ENCODE assay signal across 1 cellular context in the genomic region with DNA sequence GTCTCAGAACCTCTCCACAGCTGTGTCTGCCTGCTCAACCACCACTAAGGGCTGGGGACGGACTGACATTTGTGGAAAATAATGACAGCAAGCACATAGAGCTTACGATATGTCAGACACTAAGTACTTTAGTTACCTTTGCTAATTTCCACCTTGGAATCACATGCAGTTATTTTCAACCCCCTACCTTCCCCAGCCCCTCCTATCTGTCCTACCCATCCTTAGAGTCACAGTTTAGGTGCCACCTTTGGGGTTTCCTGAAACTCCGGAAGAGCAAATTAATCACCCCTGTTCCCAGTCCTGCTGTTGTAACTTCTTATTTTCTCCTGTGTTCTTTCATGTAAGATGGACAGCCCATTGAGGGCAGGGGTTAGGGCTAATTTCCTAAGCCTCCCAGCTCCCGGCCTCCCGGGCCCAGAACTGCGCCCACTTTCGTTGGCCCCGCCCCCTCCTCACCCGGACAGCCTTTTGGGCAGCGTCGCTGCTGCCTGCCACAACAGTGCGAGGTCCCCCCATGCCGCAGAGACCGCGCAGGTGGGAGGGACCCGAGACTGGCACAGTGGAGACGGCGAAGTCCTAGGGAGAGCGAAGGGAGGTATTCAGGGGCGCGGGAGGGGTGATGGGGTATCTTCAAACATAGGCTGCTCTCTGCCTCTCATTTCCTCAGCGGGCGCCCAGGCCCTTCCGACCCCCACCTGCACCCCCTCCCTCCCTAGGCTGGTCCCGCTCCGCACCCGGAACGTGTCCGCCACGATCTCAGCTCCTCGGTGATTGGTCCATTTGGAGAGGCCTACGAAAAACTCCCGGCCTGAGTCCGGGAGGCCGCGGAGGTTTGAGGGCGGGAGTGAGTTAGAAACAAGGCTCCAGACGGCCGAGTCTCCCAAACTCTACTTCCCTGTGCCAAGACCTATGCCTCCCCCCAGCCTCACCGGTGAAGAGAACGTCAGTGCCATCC.
A peak's percentile ranks its signal among the peaks of the same experiment; 100 is the strongest.
TF ChIP-seq lines count a peak whose summit lies in the region.

No MANE protein-coding gene starts in this region.

TF ChIP-seq in K562, 482 proteins besides CTCF, POLR2A, EP300 and RAD21 (continued from another document and continues in another):
- TF ChIP-seq, protein P1, sequence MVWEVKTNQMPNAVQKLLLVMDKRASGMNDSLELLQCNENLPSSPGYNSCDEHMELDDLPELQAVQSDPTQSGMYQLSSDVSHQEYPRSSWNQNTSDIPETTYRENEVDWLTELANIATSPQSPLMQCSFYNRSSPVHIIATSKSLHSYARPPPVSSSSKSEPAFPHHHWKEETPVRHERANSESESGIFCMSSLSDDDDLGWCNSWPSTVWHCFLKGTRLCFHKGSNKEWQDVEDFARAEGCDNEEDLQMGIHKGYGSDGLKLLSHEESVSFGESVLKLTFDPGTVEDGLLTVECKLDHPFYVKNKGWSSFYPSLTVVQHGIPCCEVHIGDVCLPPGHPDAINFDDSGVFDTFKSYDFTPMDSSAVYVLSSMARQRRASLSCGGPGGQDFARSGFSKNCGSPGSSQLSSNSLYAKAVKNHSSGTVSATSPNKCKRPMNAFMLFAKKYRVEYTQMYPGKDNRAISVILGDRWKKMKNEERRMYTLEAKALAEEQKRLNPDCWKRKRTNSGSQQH (CRISPR knock-in tag; IDR thresholded peaks at IDR 0.05) = peak; percentile 35; the same call in 1 of the 2 replicates
- TF ChIP-seq SPI1 (IDR thresholded peaks at IDR 0.05; ENCODE audit: borderline replicate concordance, low read depth, low read length) = no peak
- TF ChIP-seq, protein P2, sequence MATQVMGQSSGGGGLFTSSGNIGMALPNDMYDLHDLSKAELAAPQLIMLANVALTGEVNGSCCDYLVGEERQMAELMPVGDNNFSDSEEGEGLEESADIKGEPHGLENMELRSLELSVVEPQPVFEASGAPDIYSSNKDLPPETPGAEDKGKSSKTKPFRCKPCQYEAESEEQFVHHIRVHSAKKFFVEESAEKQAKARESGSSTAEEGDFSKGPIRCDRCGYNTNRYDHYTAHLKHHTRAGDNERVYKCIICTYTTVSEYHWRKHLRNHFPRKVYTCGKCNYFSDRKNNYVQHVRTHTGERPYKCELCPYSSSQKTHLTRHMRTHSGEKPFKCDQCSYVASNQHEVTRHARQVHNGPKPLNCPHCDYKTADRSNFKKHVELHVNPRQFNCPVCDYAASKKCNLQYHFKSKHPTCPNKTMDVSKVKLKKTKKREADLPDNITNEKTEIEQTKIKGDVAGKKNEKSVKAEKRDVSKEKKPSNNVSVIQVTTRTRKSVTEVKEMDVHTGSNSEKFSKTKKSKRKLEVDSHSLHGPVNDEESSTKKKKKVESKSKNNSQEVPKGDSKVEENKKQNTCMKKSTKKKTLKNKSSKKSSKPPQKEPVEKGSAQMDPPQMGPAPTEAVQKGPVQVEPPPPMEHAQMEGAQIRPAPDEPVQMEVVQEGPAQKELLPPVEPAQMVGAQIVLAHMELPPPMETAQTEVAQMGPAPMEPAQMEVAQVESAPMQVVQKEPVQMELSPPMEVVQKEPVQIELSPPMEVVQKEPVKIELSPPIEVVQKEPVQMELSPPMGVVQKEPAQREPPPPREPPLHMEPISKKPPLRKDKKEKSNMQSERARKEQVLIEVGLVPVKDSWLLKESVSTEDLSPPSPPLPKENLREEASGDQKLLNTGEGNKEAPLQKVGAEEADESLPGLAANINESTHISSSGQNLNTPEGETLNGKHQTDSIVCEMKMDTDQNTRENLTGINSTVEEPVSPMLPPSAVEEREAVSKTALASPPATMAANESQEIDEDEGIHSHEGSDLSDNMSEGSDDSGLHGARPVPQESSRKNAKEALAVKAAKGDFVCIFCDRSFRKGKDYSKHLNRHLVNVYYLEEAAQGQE (CRISPR knock-in tag; IDR thresholded peaks at IDR 0.05; ENCODE audit: low read depth) = no peak
- TF ChIP-seq, protein P3, sequence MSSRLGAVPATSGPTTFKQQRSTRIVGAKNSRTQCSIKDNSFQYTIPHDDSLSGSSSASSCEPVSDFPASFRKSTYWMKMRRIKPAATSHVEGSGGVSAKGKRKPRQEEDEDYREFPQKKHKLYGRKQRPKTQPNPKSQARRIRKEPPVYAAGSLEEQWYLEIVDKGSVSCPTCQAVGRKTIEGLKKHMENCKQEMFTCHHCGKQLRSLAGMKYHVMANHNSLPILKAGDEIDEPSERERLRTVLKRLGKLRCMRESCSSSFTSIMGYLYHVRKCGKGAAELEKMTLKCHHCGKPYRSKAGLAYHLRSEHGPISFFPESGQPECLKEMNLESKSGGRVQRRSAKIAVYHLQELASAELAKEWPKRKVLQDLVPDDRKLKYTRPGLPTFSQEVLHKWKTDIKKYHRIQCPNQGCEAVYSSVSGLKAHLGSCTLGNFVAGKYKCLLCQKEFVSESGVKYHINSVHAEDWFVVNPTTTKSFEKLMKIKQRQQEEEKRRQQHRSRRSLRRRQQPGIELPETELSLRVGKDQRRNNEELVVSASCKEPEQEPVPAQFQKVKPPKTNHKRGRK (tag; IDR thresholded peaks at IDR 0.05) = no peak
- peak; percentile 87 for TF ChIP-seq RBM22 (IDR thresholded peaks at IDR 0.05; ENCODE audit: low read depth, low read length, poor library complexity, severe bottlenecking)
- no peak for TF ChIP-seq HDAC6 (IDR thresholded peaks at IDR 0.05; ENCODE audit: low read depth, low read length)
- no peak for TF ChIP-seq DIDO1 (tag; IDR thresholded peaks at IDR 0.05; ENCODE audit: low read depth)
- TF ChIP-seq, protein P4, sequence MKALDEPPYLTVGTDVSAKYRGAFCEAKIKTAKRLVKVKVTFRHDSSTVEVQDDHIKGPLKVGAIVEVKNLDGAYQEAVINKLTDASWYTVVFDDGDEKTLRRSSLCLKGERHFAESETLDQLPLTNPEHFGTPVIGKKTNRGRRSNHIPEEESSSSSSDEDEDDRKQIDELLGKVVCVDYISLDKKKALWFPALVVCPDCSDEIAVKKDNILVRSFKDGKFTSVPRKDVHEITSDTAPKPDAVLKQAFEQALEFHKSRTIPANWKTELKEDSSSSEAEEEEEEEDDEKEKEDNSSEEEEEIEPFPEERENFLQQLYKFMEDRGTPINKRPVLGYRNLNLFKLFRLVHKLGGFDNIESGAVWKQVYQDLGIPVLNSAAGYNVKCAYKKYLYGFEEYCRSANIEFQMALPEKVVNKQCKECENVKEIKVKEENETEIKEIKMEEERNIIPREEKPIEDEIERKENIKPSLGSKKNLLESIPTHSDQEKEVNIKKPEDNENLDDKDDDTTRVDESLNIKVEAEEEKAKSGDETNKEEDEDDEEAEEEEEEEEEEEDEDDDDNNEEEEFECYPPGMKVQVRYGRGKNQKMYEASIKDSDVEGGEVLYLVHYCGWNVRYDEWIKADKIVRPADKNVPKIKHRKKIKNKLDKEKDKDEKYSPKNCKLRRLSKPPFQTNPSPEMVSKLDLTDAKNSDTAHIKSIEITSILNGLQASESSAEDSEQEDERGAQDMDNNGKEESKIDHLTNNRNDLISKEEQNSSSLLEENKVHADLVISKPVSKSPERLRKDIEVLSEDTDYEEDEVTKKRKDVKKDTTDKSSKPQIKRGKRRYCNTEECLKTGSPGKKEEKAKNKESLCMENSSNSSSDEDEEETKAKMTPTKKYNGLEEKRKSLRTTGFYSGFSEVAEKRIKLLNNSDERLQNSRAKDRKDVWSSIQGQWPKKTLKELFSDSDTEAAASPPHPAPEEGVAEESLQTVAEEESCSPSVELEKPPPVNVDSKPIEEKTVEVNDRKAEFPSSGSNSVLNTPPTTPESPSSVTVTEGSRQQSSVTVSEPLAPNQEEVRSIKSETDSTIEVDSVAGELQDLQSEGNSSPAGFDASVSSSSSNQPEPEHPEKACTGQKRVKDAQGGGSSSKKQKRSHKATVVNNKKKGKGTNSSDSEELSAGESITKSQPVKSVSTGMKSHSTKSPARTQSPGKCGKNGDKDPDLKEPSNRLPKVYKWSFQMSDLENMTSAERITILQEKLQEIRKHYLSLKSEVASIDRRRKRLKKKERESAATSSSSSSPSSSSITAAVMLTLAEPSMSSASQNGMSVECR (CRISPR knock-in tag; IDR thresholded peaks at IDR 0.05) = 0 out of 2 replicates have a peak, but pooled peaks have one; percentile 37
- no peak for TF ChIP-seq RBM17 (IDR thresholded peaks at IDR 0.05; ENCODE audit: borderline replicate concordance, low read depth, low read length)
- no peak for TF ChIP-seq ZNF239 (CRISPR knock-in tag; IDR thresholded peaks at IDR 0.05)
- TF ChIP-seq SRSF3 (IDR thresholded peaks at IDR 0.05; ENCODE audit: insufficient read depth, low read length) = no peak
- TF ChIP-seq ZNF766 (CRISPR knock-in tag; conservative IDR thresholded peaks at IDR 0.05) = no peak
- TF ChIP-seq MIER1 (IDR thresholded peaks at IDR 0.05; ENCODE audit: low read depth) = peak; percentile 6; the same call in 1 of the 2 replicates
- no peak for TF ChIP-seq ERF (CRISPR knock-in tag; IDR thresholded peaks at IDR 0.05)
- no peak for TF ChIP-seq HDAC3 (IDR thresholded peaks at IDR 0.05; ENCODE audit: borderline replicate concordance, partially characterized antibody)
- TF ChIP-seq MYC (IDR thresholded peaks at IDR 0.05; ENCODE audit: low read depth, low read length) = peak; percentile 9; the same call in 1 of the 2 replicates
- no peak for TF ChIP-seq MYC (CRISPR knock-in tag; IDR thresholded peaks at IDR 0.05; ENCODE audit: borderline replicate concordance, low read depth)
- TF ChIP-seq, protein P5, sequence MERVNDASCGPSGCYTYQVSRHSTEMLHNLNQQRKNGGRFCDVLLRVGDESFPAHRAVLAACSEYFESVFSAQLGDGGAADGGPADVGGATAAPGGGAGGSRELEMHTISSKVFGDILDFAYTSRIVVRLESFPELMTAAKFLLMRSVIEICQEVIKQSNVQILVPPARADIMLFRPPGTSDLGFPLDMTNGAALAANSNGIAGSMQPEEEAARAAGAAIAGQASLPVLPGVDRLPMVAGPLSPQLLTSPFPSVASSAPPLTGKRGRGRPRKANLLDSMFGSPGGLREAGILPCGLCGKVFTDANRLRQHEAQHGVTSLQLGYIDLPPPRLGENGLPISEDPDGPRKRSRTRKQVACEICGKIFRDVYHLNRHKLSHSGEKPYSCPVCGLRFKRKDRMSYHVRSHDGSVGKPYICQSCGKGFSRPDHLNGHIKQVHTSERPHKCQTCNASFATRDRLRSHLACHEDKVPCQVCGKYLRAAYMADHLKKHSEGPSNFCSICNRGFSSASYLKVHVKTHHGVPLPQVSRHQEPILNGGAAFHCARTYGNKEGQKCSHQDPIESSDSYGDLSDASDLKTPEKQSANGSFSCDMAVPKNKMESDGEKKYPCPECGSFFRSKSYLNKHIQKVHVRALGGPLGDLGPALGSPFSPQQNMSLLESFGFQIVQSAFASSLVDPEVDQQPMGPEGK (CRISPR knock-in tag; IDR thresholded peaks at IDR 0.05; ENCODE audit: borderline replicate concordance) = no peak
- TF ChIP-seq, protein P6, sequence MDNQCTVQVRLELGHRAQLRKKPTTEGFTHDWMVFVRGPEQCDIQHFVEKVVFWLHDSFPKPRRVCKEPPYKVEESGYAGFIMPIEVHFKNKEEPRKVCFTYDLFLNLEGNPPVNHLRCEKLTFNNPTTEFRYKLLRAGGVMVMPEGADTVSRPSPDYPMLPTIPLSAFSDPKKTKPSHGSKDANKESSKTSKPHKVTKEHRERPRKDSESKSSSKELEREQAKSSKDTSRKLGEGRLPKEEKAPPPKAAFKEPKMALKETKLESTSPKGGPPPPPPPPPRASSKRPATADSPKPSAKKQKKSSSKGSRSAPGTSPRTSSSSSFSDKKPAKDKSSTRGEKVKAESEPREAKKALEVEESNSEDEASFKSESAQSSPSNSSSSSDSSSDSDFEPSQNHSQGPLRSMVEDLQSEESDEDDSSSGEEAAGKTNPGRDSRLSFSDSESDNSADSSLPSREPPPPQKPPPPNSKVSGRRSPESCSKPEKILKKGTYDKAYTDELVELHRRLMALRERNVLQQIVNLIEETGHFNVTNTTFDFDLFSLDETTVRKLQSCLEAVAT (IDR thresholded peaks at IDR 0.05) = no peak
- TF ChIP-seq KDM1A (IDR thresholded peaks at IDR 0.05) = no peak
- 0 out of 2 replicates have a peak, but pooled peaks have one; percentile 9 for TF ChIP-seq CTBP1 (IDR thresholded peaks at IDR 0.05; ENCODE audit: borderline replicate concordance)
- no peak for TF ChIP-seq LEF1 (IDR thresholded peaks at IDR 0.05)
- no peak for TF ChIP-seq FUS (optimal IDR thresholded peaks at IDR 0.05; ENCODE audit: low read depth, low read length)
- TF ChIP-seq NCOA4 (IDR thresholded peaks at IDR 0.05; ENCODE audit: partially characterized antibody) = no peak
- no peak for TF ChIP-seq FOS (IDR thresholded peaks at IDR 0.05; ENCODE audit: extremely low read depth, insufficient read length)
- TF ChIP-seq ZBED1 (IDR thresholded peaks at IDR 0.05) = 0 out of 2 replicates have a peak, but pooled peaks have one; percentile 12
- TF ChIP-seq CBFA2T2 (conservative IDR thresholded peaks at IDR 0.05) = no peak
- TF ChIP-seq, protein P7, sequence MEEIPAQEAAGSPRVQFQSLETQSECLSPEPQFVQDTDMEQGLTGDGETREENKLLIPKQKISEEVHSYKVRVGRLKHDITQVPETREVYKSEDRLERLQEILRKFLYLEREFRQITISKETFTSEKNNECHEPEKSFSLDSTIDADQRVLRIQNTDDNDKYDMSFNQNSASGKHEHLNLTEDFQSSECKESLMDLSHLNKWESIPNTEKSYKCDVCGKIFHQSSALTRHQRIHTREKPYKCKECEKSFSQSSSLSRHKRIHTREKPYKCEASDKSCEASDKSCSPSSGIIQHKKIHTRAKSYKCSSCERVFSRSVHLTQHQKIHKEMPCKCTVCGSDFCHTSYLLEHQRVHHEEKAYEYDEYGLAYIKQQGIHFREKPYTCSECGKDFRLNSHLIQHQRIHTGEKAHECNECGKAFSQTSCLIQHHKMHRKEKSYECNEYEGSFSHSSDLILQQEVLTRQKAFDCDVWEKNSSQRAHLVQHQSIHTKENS (CRISPR knock-in tag; IDR thresholded peaks at IDR 0.05) = no peak
- no peak for TF ChIP-seq DMBX1 (CRISPR knock-in tag; IDR thresholded peaks at IDR 0.05; ENCODE audit: borderline replicate concordance)
- peak; percentile 89 for TF ChIP-seq SP1 (CRISPR knock-in tag; IDR thresholded peaks at IDR 0.05)
- TF ChIP-seq PCBP1 (IDR thresholded peaks at IDR 0.05; ENCODE audit: low read depth, low read length, poor library complexity, severe bottlenecking) = no peak
- TF ChIP-seq TAF9B (IDR thresholded peaks at IDR 0.05; ENCODE audit: partially characterized antibody) = no peak
- TF ChIP-seq, protein P8, sequence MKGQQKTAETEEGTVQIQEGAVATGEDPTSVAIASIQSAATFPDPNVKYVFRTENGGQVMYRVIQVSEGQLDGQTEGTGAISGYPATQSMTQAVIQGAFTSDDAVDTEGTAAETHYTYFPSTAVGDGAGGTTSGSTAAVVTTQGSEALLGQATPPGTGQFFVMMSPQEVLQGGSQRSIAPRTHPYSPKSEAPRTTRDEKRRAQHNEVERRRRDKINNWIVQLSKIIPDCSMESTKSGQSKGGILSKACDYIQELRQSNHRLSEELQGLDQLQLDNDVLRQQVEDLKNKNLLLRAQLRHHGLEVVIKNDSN (CRISPR knock-in tag; IDR thresholded peaks at IDR 0.05) = peak; percentile 42; the same call in 1 of the 2 replicates
- 0 out of 4 replicates have a peak, but pooled peaks of 1 of the 2 experiments have one; percentile 4 for TF ChIP-seq SRF (CRISPR knock-in tag; IDR thresholded peaks at IDR 0.05)
- no peak for TF ChIP-seq PURB (CRISPR knock-in tag; IDR thresholded peaks at IDR 0.05; ENCODE audit: low read depth)
- no peak for TF ChIP-seq TOE1 (IDR thresholded peaks at IDR 0.05; ENCODE audit: borderline replicate concordance)
- no peak for TF ChIP-seq TOE1 (CRISPR knock-in tag; IDR thresholded peaks at IDR 0.05; ENCODE audit: borderline replicate concordance, low read depth)
- no peak for TF ChIP-seq POLR2AphosphoS2 (IDR thresholded peaks at IDR 0.05; ENCODE audit: low read length)
